ENCODE assay signal across 9 cellular contexts in the genomic region with DNA sequence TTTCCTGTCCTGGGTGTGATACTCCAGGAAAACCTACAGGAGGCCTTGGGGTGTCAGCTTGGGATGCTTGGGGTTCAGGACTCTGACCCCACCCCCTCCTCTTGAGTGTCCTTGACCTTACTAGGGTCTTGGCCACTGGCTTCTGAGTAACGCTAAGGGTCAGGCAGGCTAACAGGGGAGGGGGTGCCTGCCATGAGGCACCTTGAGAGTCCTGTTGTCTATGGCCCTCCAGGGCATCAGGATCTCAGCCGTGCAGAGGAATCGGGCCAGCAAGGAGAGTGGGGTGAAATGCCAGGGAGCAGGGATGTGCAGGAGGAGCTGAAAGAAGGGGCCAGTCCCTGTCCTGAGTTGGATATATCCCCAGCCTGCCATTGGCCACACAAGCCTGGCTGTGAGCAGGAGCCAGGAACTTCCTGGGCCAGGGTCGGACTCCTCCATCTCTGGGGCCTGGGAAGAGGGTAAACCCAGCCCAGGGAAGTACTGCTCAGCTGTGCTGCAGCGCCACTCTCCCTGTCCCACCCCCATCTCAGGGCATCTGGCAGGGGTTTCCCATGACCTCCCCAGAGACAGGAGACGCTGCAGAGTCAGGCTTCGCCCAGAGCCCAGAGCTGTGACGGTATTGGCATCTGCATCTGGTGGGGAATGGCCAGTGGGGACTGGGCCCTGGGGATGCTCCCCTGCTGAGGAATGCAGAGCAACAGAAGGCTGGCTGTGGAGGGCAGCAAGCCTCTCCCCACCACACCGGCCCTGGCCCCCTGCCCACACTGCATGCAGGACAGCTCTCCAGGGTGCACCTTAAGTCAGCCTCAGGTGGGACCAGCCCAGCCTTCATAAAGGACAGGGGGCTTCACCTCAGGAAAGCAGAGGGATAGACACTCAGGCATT. TPM values are rescaled to one million over a fixed set of nuclear protein-coding genes. Genes with fewer than 3 reads are reported as not detected.
DNase-seq lines count a peak whose midpoint lies in the region; ATAC-seq and TF ChIP-seq lines count a peak whose summit lies in the region.
"Had no signal": no experiment of that assay in that cellular context is flagged by ENCODE, and none has a peak within 500 bp of the region (broad histone marks: within the 10 kb centered on the region; RNA-seq: fewer than 3 reads in every experiment).

No MANE protein-coding gene starts in this region.

- H3F3A ChIP-seq in Loucy (ENCODE audit: low read depth): peaks cover 11% of the 10 kb centered on the region

- intact Hi-C loops in left colon (cut with DNase I, micrococcal nuclease): no loop called here

- H3K4me3 Mint-ChIP-seq in activated T-cell treated with anti-CD3 and anti-CD28 coated beads, Interleukin-2, amount 50 U/mL, for 24 hours: no peak overlapping the region
- no peak overlapping the region for H3K4me3 Mint-ChIP-seq in activated T-cell treated with anti-CD3 and anti-CD28 coated beads, Interleukin-2, amount 50 U/mL, for 4 hours
- peak overlapping the region; percentile 32 to 64 for H3K4me3 Mint-ChIP-seq in stimulated activated naive B cell treated with anti-CD40 and anti-IgM and Interleukin-4, amounts not matched to agents 10 μg/mL and 1 μg/mL and 100 μg/mL, for 72 hours

- no peak overlapping the region for H3K4me3 ChIP-seq in Loucy (ENCODE audit: low read length, poor library complexity, severe bottlenecking)

- no peaks in the 10 kb centered on the region for H3K27me3 ChIP-seq in Loucy (ENCODE audit: insufficient read depth, low read length, poor library complexity, severe bottlenecking)

- H3K9me3 ChIP-seq in Loucy (ENCODE audit: insufficient read depth, low read depth, low read length): no peaks in the 10 kb centered on the region

- H3K27ac ChIP-seq in cingulate gyrus (ENCODE audit: low read depth, low read length): peak overlapping the region; percentile 76

- H3K4me2 ChIP-seq in Loucy (ENCODE audit: low read depth, low read length, poor library complexity, severe bottlenecking): peak overlapping the region; percentile 86

- peak overlapping the region; percentile 53 for H3K9ac ChIP-seq in Loucy (ENCODE audit: low read depth, low read length, poor library complexity, severe bottlenecking)

- H4K20me1 ChIP-seq in Loucy (ENCODE audit: insufficient read depth, low read length, poor library complexity, severe bottlenecking): peaks cover 7% of the 10 kb centered on the region

- H3K9me3 Mint-ChIP-seq in activated T-cell treated with anti-CD3 and anti-CD28 coated beads, Interleukin-2, amount 50 U/mL, for 24 hours: no peaks in the 10 kb centered on the region
- no peaks in the 10 kb centered on the region for H3K9me3 Mint-ChIP-seq in activated T-cell treated with anti-CD3 and anti-CD28 coated beads, Interleukin-2, amount 50 U/mL, for 4 hours
- no peaks in the 10 kb centered on the region for H3K9me3 Mint-ChIP-seq in stimulated activated naive B cell treated with anti-CD40 and anti-IgM and Interleukin-4, amounts not matched to agents 10 μg/mL and 1 μg/mL and 100 μg/mL, for 72 hours

- H3K9me2 ChIP-seq in Loucy (replicated peaks; ENCODE audit: low read depth, low read length): no peaks in the 10 kb centered on the region

- H3K4me1 ChIP-seq in Loucy (ENCODE audit: insufficient read depth, low read length, poor library complexity, severe bottlenecking): peaks cover 88% of the 10 kb centered on the region

- H3K79me2 ChIP-seq in Loucy (ENCODE audit: insufficient read depth, low read length): peaks cover 90% of the 10 kb centered on the region

- ATAC-seq in activated T-cell treated with anti-CD3 and anti-CD28 coated beads, Interleukin-2, amount 50 U/mL, for 4 hours: no peak
- peak; percentile 74 for ATAC-seq in stimulated activated naive B cell treated with anti-CD40 and anti-IgM and Interleukin-4, amounts not matched to agents 10 μg/mL and 1 μg/mL and 100 μg/mL, for 72 hours (replicated peaks)
- ATAC-seq in HG02973 (IDR thresholded peaks at IDR 0.05; ENCODE audit: unreplicated experiment) (no peak), left colon (no peak)

- peak overlapping the region; percentile 98 for H3K27ac Mint-ChIP-seq in activated T-cell treated with anti-CD3 and anti-CD28 coated beads, Interleukin-2, amount 50 U/mL, for 24 hours
- peak overlapping the region; percentile 1 for H3K27ac Mint-ChIP-seq in stimulated activated naive B cell treated with anti-CD40 and anti-IgM and Interleukin-4, amounts not matched to agents 10 μg/mL and 1 μg/mL and 100 μg/mL, for 72 hours

- DNase-seq in activated T-cell treated with anti-CD3 and anti-CD28 coated beads, Interleukin-2, amount 50 U/mL, for 24 hours: no peak
- DNase-seq in activated T-cell treated with anti-CD3 and anti-CD28 coated beads, Interleukin-2, amount 50 U/mL, for 4 hours: no peak
- peak; percentile 69 for DNase-seq in stimulated activated naive B cell treated with anti-CD40 and anti-IgM and Interleukin-4, amounts not matched to agents 10 μg/mL and 1 μg/mL and 100 μg/mL, for 72 hours
- no peak for DNase-seq in stimulated activated CD4-positive, alpha-beta T cell treated with anti-CD3 and anti-CD28 coated beads, Interleukin-12 subunit alpha, Interleukin-12 subunit beta, amount 100 ng/mL, for 4 hours
- DNase-seq in left colon: no peak
- DNase-seq: activated effector memory CD4-positive, alpha-beta T cell treated with anti-CD3 and anti-CD28 coated beads, Interleukin-2, amount 50 U/mL, for 16 hours had no signal

- no peaks in the 10 kb centered on the region for H3K27me3 Mint-ChIP-seq in activated T-cell treated with anti-CD3 and anti-CD28 coated beads, Interleukin-2, amount 50 U/mL, for 24 hours
- H3K27me3 Mint-ChIP-seq in activated T-cell treated with anti-CD3 and anti-CD28 coated beads, Interleukin-2, amount 50 U/mL, for 4 hours (ENCODE audit: low read depth): no peaks in the 10 kb centered on the region
- H3K27me3 Mint-ChIP-seq in stimulated activated naive B cell treated with anti-CD40 and anti-IgM and Interleukin-4, amounts not matched to agents 10 μg/mL and 1 μg/mL and 100 μg/mL, for 72 hours: no peaks in the 10 kb centered on the region

- peaks cover 28% of the 10 kb centered on the region for H3K36me3 Mint-ChIP-seq in activated T-cell treated with anti-CD3 and anti-CD28 coated beads, Interleukin-2, amount 50 U/mL, for 24 hours (ENCODE audit: low read depth)
- H3K36me3 Mint-ChIP-seq in activated T-cell treated with anti-CD3 and anti-CD28 coated beads, Interleukin-2, amount 50 U/mL, for 4 hours (ENCODE audit: insufficient read depth): peaks cover 8% of the 10 kb centered on the region
- peaks cover 2 to 3% of the 10 kb centered on the region in 2 donors for H3K36me3 Mint-ChIP-seq in stimulated activated naive B cell treated with anti-CD40 and anti-IgM and Interleukin-4, amounts not matched to agents 10 μg/mL and 1 μg/mL and 100 μg/mL, for 72 hours

- peaks cover 97% of the 10 kb centered on the region for H3K4me1 Mint-ChIP-seq in activated T-cell treated with anti-CD3 and anti-CD28 coated beads, Interleukin-2, amount 50 U/mL, for 24 hours (ENCODE audit: low read depth)
- H3K4me1 Mint-ChIP-seq in activated T-cell treated with anti-CD3 and anti-CD28 coated beads, Interleukin-2, amount 50 U/mL, for 4 hours (ENCODE audit: low read depth): peaks cover 91% of the 10 kb centered on the region
- H3K4me1 Mint-ChIP-seq in stimulated activated naive B cell treated with anti-CD40 and anti-IgM and Interleukin-4, amounts not matched to agents 10 μg/mL and 1 μg/mL and 100 μg/mL, for 72 hours: peaks cover 73 to 88% of the 10 kb centered on the region in 2 donors

- no peak overlapping the region for H2AFZ ChIP-seq in Loucy (ENCODE audit: low read length)

- TF ChIP-seq CTCF in Loucy (conservative IDR thresholded peaks at IDR 0.05; ENCODE audit: low read length): no peak

- H3K36me3 ChIP-seq in Loucy (ENCODE audit: insufficient read depth, low read length): no peaks in the 10 kb centered on the region

RNA-seq across cellular contexts. Expression of a gene that starts 6.3 kb away (rescaled TPM):
- 10 to 100 TPM; 24.2 to 36.3 (median 30.3) TPM for total RNA-seq in activated T-cell treated with anti-CD3 and anti-CD28 coated beads, Interleukin-2, amount 50 U/mL, for 4 hours
- total RNA-seq in left colon: 10 to 100 TPM in 1 of 2 donors, 1 to 10 TPM in 1; 5.5 to 11.0 TPM

Comparison
In these comparisons a context has a peak if more than half of its experiments do, and no peak if none do; other contexts are left out.
1. H3K4me3 Mint-ChIP-seq: peak in stimulated activated naive B cell treated with anti-CD40 and anti-IgM and Interleukin-4, amounts not matched to agents 10 μg/mL and 1 μg/mL and 100 μg/mL, for 72 hours (2 of 2); none in activated T-cell treated with anti-CD3 and anti-CD28 coated beads, Interleukin-2, amount 50 U/mL, for 24 hours (single experiment) and activated T-cell treated with anti-CD3 and anti-CD28 coated beads, Interleukin-2, amount 50 U/mL, for 4 hours (single experiment).
2. ATAC-seq: peak in stimulated activated naive B cell treated with anti-CD40 and anti-IgM and Interleukin-4, amounts not matched to agents 10 μg/mL and 1 μg/mL and 100 μg/mL, for 72 hours (2 of 2); none in activated T-cell treated with anti-CD3 and anti-CD28 coated beads, Interleukin-2, amount 50 U/mL, for 4 hours (0 of 2), HG02973 (single experiment) and left colon (single experiment).